ENCODE assay signal across 8 cellular contexts in genomic region chr1:2391034-2391384, GRCh38. TPM values are rescaled to one million over a fixed set of nuclear protein-coding genes. Genes with fewer than 3 reads are reported as not detected.
DNase-seq lines count a peak whose midpoint lies in the region; TF ChIP-seq lines count a peak whose summit lies in the region.

No MANE protein-coding gene starts in this region.

- H3K4me1 ChIP-seq in H9 (ENCODE audit: insufficient read depth, low read length) (no peaks in the 10 kb centered on the region), Loucy (ENCODE audit: insufficient read depth, low read length, poor library complexity, severe bottlenecking) (peaks cover 25% of the 10 kb centered on the region), thyroid gland (peaks cover 26 to 33% of the 10 kb centered on the region in 2 donors)

- 0 out of 2 replicates have a peak overlapping the region, but pooled peaks have one; percentile 60 for H3K14ac ChIP-seq in H9 (ENCODE audit: insufficient read depth, low read length)

- no peak overlapping the region for H3T11ph ChIP-seq in H9 (ENCODE audit: low read length)

- H4K20me1 ChIP-seq in H9 (ENCODE audit: control insufficient read depth, insufficient read depth, insufficient read length) (peaks cover 2% of the 10 kb centered on the region), Loucy (ENCODE audit: insufficient read depth, low read length, poor library complexity, severe bottlenecking) (peaks cover 24% of the 10 kb centered on the region)

- no peak overlapping the region for H4K91ac ChIP-seq in H9 (ENCODE audit: insufficient read length, low read depth, low read length)

- no peak overlapping the region for H3K4ac ChIP-seq in H9 (ENCODE audit: low read depth, low read length)

- intact Hi-C loops in MCF 10A (cut with micrococcal nuclease) (loop anchor here (1.0 kb wide), 1 partner anchor 156 kb away; no protein-coding TSS in a partner anchor), thyroid gland (cut with DNase I) (no loop called here)

- DNase-seq in NCI-H2227 (lab: John Stamatoyannopoulos, UW; ENCODE audit: unreplicated experiment) (peak; percentile 53), NCI-H2227 treated with DMSO at 0.1 percent for 48 hours (lab: John Stamatoyannopoulos, UW) (no peak), H9 (no peak), MCF 10A (ENCODE audit: unreplicated experiment) (peak; percentile 29), left kidney (ENCODE audit: low read depth, low spot score) (peak; percentile 49), thyroid gland (peak; percentile 23 to 53), NOMO-1 (lab: John Stamatoyannopoulos, UW; ENCODE audit: unreplicated experiment in 2 of 2) (no peak)

- no peak overlapping the region for H3K27ac ChIP-seq in H9 (ENCODE audit: insufficient read length, low read depth, low read length)
- peak overlapping the region in 2 of 3 donors; percentile 17 to 39 for H3K27ac ChIP-seq in thyroid gland

- H3K18ac ChIP-seq in H9 (ENCODE audit: insufficient read length, low read depth, low read length) = no peak overlapping the region

- POLR2A ChIA-PET in MCF 10A (lab: Yijun Ruan, JAX) = interaction anchor here (0.6 to 2.9 kb wide), 25 partner anchors 9 to 1032 kb away, joined by 3 to 29 read pairs (median 5); partner anchors contain the start of genes FAAP20 and PRXL2B

- H3K4me1 Mint-ChIP-seq in H9 (peaks cover 9 to 20% of the 10 kb centered on the region in 2 experiments), MCF 10A (ENCODE audit: insufficient read depth, unreplicated experiment) (peaks cover 18% of the 10 kb centered on the region)

- H3K9ac ChIP-seq in H9 (ENCODE audit: extremely low read depth, insufficient read length, low read length) = peak overlapping the region; percentile 47
- peak overlapping the region; percentile 73 for H3K9ac ChIP-seq in Loucy (ENCODE audit: low read depth, low read length, poor library complexity, severe bottlenecking)

- H3K27me3 ChIP-seq in H9 (ENCODE audit: insufficient read depth, low read length) (no peaks in the 10 kb centered on the region), Loucy (ENCODE audit: insufficient read depth, low read length, poor library complexity, severe bottlenecking) (no peaks in the 10 kb centered on the region), thyroid gland (no peaks in the 10 kb centered on the region)

- no TSS peak for BruUV-seq in MCF 10A (replicated peaks; lab: Mats Ljungman, UMichigan)

- H2BK120ac ChIP-seq in H9 (ENCODE audit: low read depth, low read length, poor library complexity, severe bottlenecking) = no peak overlapping the region

- peak overlapping the region; percentile 39 for H3K4me2 ChIP-seq in H9 (ENCODE audit: insufficient read depth, insufficient read length, low read length)
- peak overlapping the region; percentile 86 for H3K4me2 ChIP-seq in Loucy (ENCODE audit: low read depth, low read length, poor library complexity, severe bottlenecking)

- H2AK5ac ChIP-seq in H9 (ENCODE audit: insufficient read length, low read length) = no peak overlapping the region

- H2BK5ac ChIP-seq in H9 (ENCODE audit: insufficient read length, low read length) = no peak overlapping the region

- H3K79me2 ChIP-seq in H9 (ENCODE audit: insufficient read depth, low read length) (peaks cover 5% of the 10 kb centered on the region; the same call in 1 of the 2 replicates), Loucy (ENCODE audit: insufficient read depth, low read length) (peaks cover 54% of the 10 kb centered on the region)

- H3K27me3 Mint-ChIP-seq in H9 (ENCODE audit: low read depth) (no peaks in the 10 kb centered on the region), MCF 10A (ENCODE audit: insufficient read depth, unreplicated experiment) (no peaks in the 10 kb centered on the region)

- H3K27ac Mint-ChIP-seq in H9 = peak overlapping the region in 1 of 3 experiments; percentile 57; a peak in 2 of 7 replicates
- peak overlapping the region; percentile 87 for H3K27ac Mint-ChIP-seq in MCF 10A (ENCODE audit: low read depth, unreplicated experiment)

- CTCF ChIA-PET in MCF 10A (lab: Yijun Ruan, JAX) = interaction anchor here (0.6 to 2.2 kb wide), 3 partner anchors 9 to 600 kb away, joined by 3 to 14 read pairs (median 14); partner anchors contain the start of gene FAAP20

- H3K36me3 ChIP-seq in Loucy (ENCODE audit: insufficient read depth, low read length) = peaks cover 3% of the 10 kb centered on the region; the same call in 1 of the 2 replicates
- peaks cover 2 to 4% of the 10 kb centered on the region in 2 donors for H3K36me3 ChIP-seq in thyroid gland

- H3K4me3 ChIP-seq in Loucy (ENCODE audit: low read length, poor library complexity, severe bottlenecking) = peak overlapping the region; percentile 88
- peak overlapping the region; percentile 74 to 94 (median 87) for H3K4me3 ChIP-seq in thyroid gland (replicated peaks in 1 of 3)

- H2BK20ac ChIP-seq in H9 (ENCODE audit: low read depth, low read length, poor library complexity, severe bottlenecking) = no peak overlapping the region

- peaks cover 11% of the 10 kb centered on the region for H3K79me1 ChIP-seq in H9 (ENCODE audit: insufficient read depth, low read depth, low read length, poor library complexity, severe bottlenecking)

- H2AFZ ChIP-seq in H9 (ENCODE audit: low read length) (no peak overlapping the region), Loucy (ENCODE audit: low read length) (peak overlapping the region; percentile 85)

- peaks cover 6% of the 10 kb centered on the region for H3K23me2 ChIP-seq in H9 (ENCODE audit: insufficient read length, low read depth, low read length, poor library complexity, severe bottlenecking)

- H3K9me3 ChIP-seq in H9 (ENCODE audit: control insufficient read depth, low read depth, low read length) (no peaks in the 10 kb centered on the region), Loucy (ENCODE audit: insufficient read depth, low read depth, low read length) (no peaks in the 10 kb centered on the region), thyroid gland (no peaks in the 10 kb centered on the region)

- H3K4me3 Mint-ChIP-seq in H9 (peak overlapping the region; percentile 75 to 85), MCF 10A (ENCODE audit: unreplicated experiment) (peak overlapping the region; percentile 66)

- H3K36me3 Mint-ChIP-seq in H9 (ENCODE audit: insufficient read depth in 1 of 3, low read depth in 3 of 3) (peaks cover 5 to 39% (median 26%) of the 10 kb centered on the region in 3 experiments; a peak in 6 of 7 replicates), MCF 10A (ENCODE audit: insufficient read depth, unreplicated experiment) (peaks cover 53% of the 10 kb centered on the region)

- H2BK15ac ChIP-seq in H9 (ENCODE audit: low read depth, low read length) = no peak overlapping the region

- H3F3A ChIP-seq in Loucy (ENCODE audit: low read depth) = no peaks in the 10 kb centered on the region

- no peaks in the 10 kb centered on the region for H3K9me2 ChIP-seq in Loucy (replicated peaks; ENCODE audit: low read depth, low read length)

- no peak for TF ChIP-seq CTCF in H9 (conservative IDR thresholded peaks at IDR 0.05)
- no peak for TF ChIP-seq CTCF in Loucy (conservative IDR thresholded peaks at IDR 0.05; ENCODE audit: low read length)
- TF ChIP-seq CTCF in MCF 10A (IDR thresholded peaks at IDR 0.05; ENCODE audit: unreplicated experiment) = no peak
- no peak for TF ChIP-seq CTCF in thyroid gland (IDR thresholded peaks at IDR 0.05)

- H3K23ac ChIP-seq in H9 (ENCODE audit: insufficient read length, low read depth, low read length) = no peak overlapping the region

- no peak overlapping the region for H4K5ac ChIP-seq in H9 (ENCODE audit: insufficient read length, low read depth, low read length)

- no CpG with 5 or more reads among the region's 31 CpGs for WGBS in H9 (ENCODE audit: extremely low coverage, insufficient read length, low lambda C conversion rate)
- 0% methylated on average over 5 to 10 of the region's 31 CpGs for WGBS in thyroid gland, 2 donors

- TF ChIP-seq POLR2A in thyroid gland (IDR thresholded peaks at IDR 0.05) = no peak

- H3K56ac ChIP-seq in H9 (ENCODE audit: insufficient read length, low read depth, low read length) = no peak overlapping the region

- no peak overlapping the region for H4K8ac ChIP-seq in H9 (replicated peaks; ENCODE audit: insufficient read length, low read depth, low read length)

- H2BK12ac ChIP-seq in H9 (ENCODE audit: insufficient read length, low read depth, low read length) = no peak overlapping the region

- H3K9me3 Mint-ChIP-seq in H9 = no peaks in the 10 kb centered on the region
- H3K9me3 Mint-ChIP-seq in MCF 10A (ENCODE audit: unreplicated experiment) = no peaks in the 10 kb centered on the region

RNA-seq across cellular contexts. Expression of gene MORN1, which starts 0.3 kb away (rescaled TPM):
- total RNA-seq in H9 (2021) (12.7 and 14.3 TPM in 2 replicates), MCF 10A (2022) (19.4 and 28.0 TPM in 2 replicates), thyroid gland (10 to 100 TPM; 23.3 to 45.3 (median 33.8) TPM)

RNA-seq across cellular contexts. Expression of gene RER1, which starts 0.6 kb away (rescaled TPM):
- total RNA-seq in H9 (2021) (110 and 118 TPM in 2 replicates), MCF 10A (2022) (172 and 224 TPM in 2 replicates), thyroid gland (100 to 1,000 TPM in 1 of 4 donors, 10 to 100 TPM in 3; 73.5 to 101 (median 83.7) TPM)

RNA-seq across cellular contexts. Expression of gene PEX10, which starts 21.4 kb away (rescaled TPM):
- total RNA-seq in H9 (2021) (33.6 and 34.4 TPM in 2 replicates), MCF 10A (2022) (31.3 and 36.1 TPM in 2 replicates), thyroid gland (10 to 100 TPM; 25.0 to 35.2 (median 33.5) TPM)

Comparison
In these comparisons a context has a peak if more than half of its experiments do, and no peak if none do; other contexts are left out.
1. DNase-seq: peak in NCI-H2227 (single experiment), MCF 10A (single experiment), left kidney (single experiment) and thyroid gland (2 of 2); none in NCI-H2227 treated with DMSO at 0.1 percent for 48 hours (single experiment), H9 (single experiment) and NOMO-1 (0 of 2).